In genomic region chr17:36950027-36950426, GRCh38 we compare ENCODE assay signal across 9 cellular contexts. TPM values are rescaled to one million over a fixed set of nuclear protein-coding genes. Genes with fewer than 3 reads are reported as not detected.
DNase-seq lines count a peak whose midpoint lies in the region; ATAC-seq lines count a peak whose summit lies in the region.
"Had no signal": no experiment of that assay in that cellular context is flagged by ENCODE, and none has a peak within 500 bp of the region (broad histone marks: within the 10 kb centered on the region; RNA-seq: fewer than 3 reads in every experiment).

No MANE protein-coding gene starts in this region.

- H3K27ac ChIP-seq in stomach smooth muscle (ENCODE audit: low read length), result no peak overlapping the region

- H3K4me3 Mint-ChIP-seq in activated CD4-positive, alpha-beta T cell treated with anti-CD3 and anti-CD28 coated beads, Interleukin-2, amount 10 ng/mL, durations not matched to agents 7 days and 5 days, result peak overlapping the region; percentile 95
- H3K4me3 Mint-ChIP-seq in activated T-helper 17 cell treated with anti-CD3 and anti-CD28 coated beads, Interleukin-2, amount 50 U/mL, for 72 hours, result peak overlapping the region; percentile 96

- no peak for ATAC-seq in activated T-helper 17 cell treated with anti-CD3 and anti-CD28 coated beads, Interleukin-2, amount 50 U/mL, for 72 hours (replicated peaks)
- ATAC-seq in HG03108 (IDR thresholded peaks at IDR 0.05; ENCODE audit: unreplicated experiment) (no peak), GM18511 (IDR thresholded peaks at IDR 0.05; ENCODE audit: unreplicated experiment) (no peak)

- POLR2A ChIA-PET in activated CD4-positive, alpha-beta T cell treated with anti-CD3 and anti-CD28 coated beads, Interleukin-2, amount 10 ng/mL, durations not matched to agents 7 days and 5 days (lab: Charles Lee), result no interaction called here

- peaks cover 23 to 26% of the 10 kb centered on the region in 2 donors for H3K27me3 ChIP-seq in stomach smooth muscle (ENCODE audit: control insufficient read depth in 1 of 2, insufficient read depth in 2 of 2, low read length in 2 of 2)

- H3K36me3 ChIP-seq in stomach smooth muscle (ENCODE audit: control insufficient read depth in 2 of 2, insufficient read depth in 2 of 2, low read length in 2 of 2), result peaks cover 22 to 25% of the 10 kb centered on the region in 2 donors

- H3K27ac Mint-ChIP-seq in activated CD4-positive, alpha-beta T cell treated with anti-CD3 and anti-CD28 coated beads, Interleukin-2, amount 10 ng/mL, durations not matched to agents 7 days and 5 days, result peak overlapping the region; percentile 96
- peak overlapping the region; percentile 96 for H3K27ac Mint-ChIP-seq in activated T-helper 17 cell treated with anti-CD3 and anti-CD28 coated beads, Interleukin-2, amount 50 U/mL, for 72 hours

- DNase-seq in activated CD4-positive, alpha-beta T cell treated with anti-CD3 and anti-CD28 coated beads, Interleukin-2, amount 10 ng/mL, durations not matched to agents 7 days and 5 days, result no peak
- DNase-seq in activated CD4-positive, alpha-beta T cell treated with anti-CD3 and anti-CD28 coated beads, Interleukin-2, amount 50 U/mL, for 1 hour, result no peak
- peak; percentile 30 for DNase-seq in islet precursor cell
- DNase-seq in DMS53 treated with DMSO at 0.1 percent for 48 hours (lab: John Stamatoyannopoulos, UW; ENCODE audit: unreplicated experiment), result no peak
- DNase-seq: stimulated activated CD4-positive, alpha-beta T cell treated with anti-CD3 and anti-CD28 coated beads, Interleukin-2, amount 100 ng/mL, for 24 hours had no signal

- CTCF ChIA-PET in activated CD4-positive, alpha-beta T cell treated with anti-CD3 and anti-CD28 coated beads, Interleukin-2, amount 10 ng/mL, durations not matched to agents 7 days and 5 days (lab: Charles Lee), result no interaction called here

- peaks cover 23% of the 10 kb centered on the region for H3K4me1 ChIP-seq in stomach smooth muscle (ENCODE audit: control insufficient read depth, insufficient read depth, low read length)

- no peaks in the 10 kb centered on the region for H3K9me3 ChIP-seq in stomach smooth muscle (ENCODE audit: control insufficient read depth in 2 of 2, low read length in 2 of 2)

- peaks cover 54% of the 10 kb centered on the region for H3K4me1 Mint-ChIP-seq in activated CD4-positive, alpha-beta T cell treated with anti-CD3 and anti-CD28 coated beads, Interleukin-2, amount 10 ng/mL, durations not matched to agents 7 days and 5 days
- peaks cover 40% of the 10 kb centered on the region for H3K4me1 Mint-ChIP-seq in activated T-helper 17 cell treated with anti-CD3 and anti-CD28 coated beads, Interleukin-2, amount 50 U/mL, for 72 hours

- H3K9ac ChIP-seq in stomach smooth muscle (ENCODE audit: low read length in 2 of 2), result peak overlapping the region in 1 of 2 donors; percentile 88

- peaks cover 50% of the 10 kb centered on the region for H3K36me3 Mint-ChIP-seq in activated CD4-positive, alpha-beta T cell treated with anti-CD3 and anti-CD28 coated beads, Interleukin-2, amount 10 ng/mL, durations not matched to agents 7 days and 5 days (ENCODE audit: low read depth)
- H3K36me3 Mint-ChIP-seq in activated T-helper 17 cell treated with anti-CD3 and anti-CD28 coated beads, Interleukin-2, amount 50 U/mL, for 72 hours (ENCODE audit: low read depth), result peaks cover 66% of the 10 kb centered on the region

- peaks cover 29% of the 10 kb centered on the region for H3K27me3 Mint-ChIP-seq in activated CD4-positive, alpha-beta T cell treated with anti-CD3 and anti-CD28 coated beads, Interleukin-2, amount 10 ng/mL, durations not matched to agents 7 days and 5 days
- H3K27me3 Mint-ChIP-seq in activated T-helper 17 cell treated with anti-CD3 and anti-CD28 coated beads, Interleukin-2, amount 50 U/mL, for 72 hours, result peaks cover 20% of the 10 kb centered on the region

- H3K9me3 Mint-ChIP-seq in activated CD4-positive, alpha-beta T cell treated with anti-CD3 and anti-CD28 coated beads, Interleukin-2, amount 10 ng/mL, durations not matched to agents 7 days and 5 days, result no peaks in the 10 kb centered on the region
- H3K9me3 Mint-ChIP-seq in activated T-helper 17 cell treated with anti-CD3 and anti-CD28 coated beads, Interleukin-2, amount 50 U/mL, for 72 hours, result peaks cover 3% of the 10 kb centered on the region

- H3K4me3 ChIP-seq in stomach smooth muscle (ENCODE audit: low read length in 2 of 2), result peak overlapping the region; percentile 90 to 93

RNA-seq across cellular contexts. Expression of gene AATF, which starts 1.3 kb away (rescaled TPM):
- total RNA-seq in activated CD4-positive, alpha-beta T cell treated with anti-CD3 and anti-CD28 coated beads, Interleukin-2, amount 10 ng/mL, durations not matched to agents 7 days and 5 days, result 10 to 100 TPM; 79.6 to 83.6 TPM
- total RNA-seq in activated T-helper 17 cell treated with anti-CD3 and anti-CD28 coated beads, Interleukin-2, amount 50 U/mL, for 72 hours, result 10 to 100 TPM; 65.5 to 96.5 TPM

RNA-seq across cellular contexts. Expression of gene LHX1, which starts 12.8 kb away (rescaled TPM):
- total RNA-seq in activated CD4-positive, alpha-beta T cell treated with anti-CD3 and anti-CD28 coated beads, Interleukin-2, amount 10 ng/mL, durations not matched to agents 7 days and 5 days, result not detected
- total RNA-seq in activated T-helper 17 cell treated with anti-CD3 and anti-CD28 coated beads, Interleukin-2, amount 50 U/mL, for 72 hours, result under 1 TPM; 0.11 TPM
